Comparison of ENCODE assay signal across 15 cellular contexts in genomic region chr19:27795369-27795768, GRCh38.
DNase-seq lines count a peak whose midpoint lies in the region; ATAC-seq and TF ChIP-seq lines count a peak whose summit lies in the region.
"Had no signal": no experiment of that assay in that cellular context is flagged by ENCODE, and none has a peak within 500 bp of the region (broad histone marks: within the 10 kb centered on the region; RNA-seq: fewer than 3 reads in every experiment).

No MANE protein-coding gene starts in this region.

- H3K36me3 Mint-ChIP-seq in nephron progenitor cell (ENCODE audit: low read depth): peaks cover 49% of the 10 kb centered on the region

- peaks cover 26% of the 10 kb centered on the region for H3K9me3 Mint-ChIP-seq in nephron progenitor cell

- ATAC-seq in DND-41 (ENCODE audit: insufficient read depth, low read depth) (no peak), GM18511 (IDR thresholded peaks at IDR 0.05; ENCODE audit: unreplicated experiment) (no peak), HG03469 (IDR thresholded peaks at IDR 0.05; ENCODE audit: unreplicated experiment) (no peak), HG02840 (IDR thresholded peaks at IDR 0.05; ENCODE audit: low FRiP score, unreplicated experiment) (no peak)

- peak overlapping the region; percentile 90 for H3K27ac ChIP-seq in DND-41 (ENCODE audit: low read length)

- peak overlapping the region in 1 of 2 experiments; percentile 68; a peak in 2 of 4 replicates for H3K4me3 ChIP-seq in DND-41 (ENCODE audit: low read depth in 1 of 2, low read length in 2 of 2)
- H3K4me3 ChIP-seq in Jurkat, Clone E6-1 (ENCODE audit: low read length): peak overlapping the region; percentile 80; the same call in 1 of the 2 replicates
- H3K4me3 ChIP-seq in adipocyte (ENCODE audit: low read length): peak overlapping the region; percentile 96

- no peak overlapping the region for H2AFZ ChIP-seq in DND-41 (ENCODE audit: low read depth, low read length)

- H3K4me1 Mint-ChIP-seq in nephron progenitor cell: peaks cover 25% of the 10 kb centered on the region

- peak overlapping the region; percentile 62 for H3K4me3 Mint-ChIP-seq in nephron progenitor cell

- H3K9me3 ChIP-seq in DND-41 (ENCODE audit: insufficient read depth, low read length, severe bottlenecking) (no peaks in the 10 kb centered on the region), adipocyte (ENCODE audit: control insufficient read depth, low read length) (no peaks in the 10 kb centered on the region)
- H3K9me3 ChIP-seq: Peyer's patch, sigmoid colon had no signal

- H3K4me1 ChIP-seq in DND-41 (ENCODE audit: insufficient read depth, low read length): peaks cover 43% of the 10 kb centered on the region
- H3K4me1 ChIP-seq in adipocyte (ENCODE audit: control insufficient read depth, insufficient read depth, low read length): peaks cover 25% of the 10 kb centered on the region

- peak overlapping the region; percentile 76 for H3K4me2 ChIP-seq in DND-41 (ENCODE audit: insufficient read depth, low read length)

- no peak for DNase-seq in DND-41
- DNase-seq in Jurkat, Clone E6-1 (ENCODE audit: low read depth, low spot score): no peak
- no peak for DNase-seq in adipocyte (ENCODE audit: low read depth)
- DNase-seq in nephron progenitor cell: no peak
- DNase-seq: Calu3; central memory CD4-positive, alpha-beta T cell; erythroblast; Kasumi-1; mesendoderm; NCI-H2107; Peyer's patch; sigmoid colon had no signal

- H3K27me3 ChIP-seq in DND-41 (ENCODE audit: insufficient read depth, low read length, poor library complexity) (no peaks in the 10 kb centered on the region), adipocyte (replicated peaks; ENCODE audit: control insufficient read depth, insufficient read depth, low read length) (no peaks in the 10 kb centered on the region)
- H3K27me3 ChIP-seq: Peyer's patch, sigmoid colon had no signal

- H3K27me3 Mint-ChIP-seq in nephron progenitor cell (ENCODE audit: low read depth, poor library complexity): no peaks in the 10 kb centered on the region

- H4K20me1 ChIP-seq in DND-41 (ENCODE audit: insufficient read depth, low read length): peaks cover 19% of the 10 kb centered on the region

- H3K9ac ChIP-seq in DND-41 (ENCODE audit: low read depth, low read length) (peak overlapping the region; percentile 68), adipocyte (ENCODE audit: low read length) (peak overlapping the region; percentile 94)

- H3K27ac Mint-ChIP-seq in nephron progenitor cell: no peak overlapping the region

- peaks cover 78% of the 10 kb centered on the region for H3K79me2 ChIP-seq in DND-41 (ENCODE audit: insufficient read depth, low read length)

- TF ChIP-seq CTCF in DND-41 (IDR thresholded peaks at IDR 0.05; ENCODE audit: borderline replicate concordance, extremely low read depth, low read length, poor library complexity, severe bottlenecking): no peak
- TF ChIP-seq CTCF in nephron progenitor cell (IDR thresholded peaks at IDR 0.05): no peak

- H3K36me3 ChIP-seq in DND-41 (ENCODE audit: insufficient read depth, low read length) (peaks cover 30% of the 10 kb centered on the region), adipocyte (ENCODE audit: control insufficient read depth, insufficient read depth, low read length, severe bottlenecking) (peaks cover 4% of the 10 kb centered on the region)
- H3K36me3 ChIP-seq: Peyer's patch, sigmoid colon had no signal
